Comparison of ENCODE assay signal across 8 cellular contexts in the genomic region with DNA sequence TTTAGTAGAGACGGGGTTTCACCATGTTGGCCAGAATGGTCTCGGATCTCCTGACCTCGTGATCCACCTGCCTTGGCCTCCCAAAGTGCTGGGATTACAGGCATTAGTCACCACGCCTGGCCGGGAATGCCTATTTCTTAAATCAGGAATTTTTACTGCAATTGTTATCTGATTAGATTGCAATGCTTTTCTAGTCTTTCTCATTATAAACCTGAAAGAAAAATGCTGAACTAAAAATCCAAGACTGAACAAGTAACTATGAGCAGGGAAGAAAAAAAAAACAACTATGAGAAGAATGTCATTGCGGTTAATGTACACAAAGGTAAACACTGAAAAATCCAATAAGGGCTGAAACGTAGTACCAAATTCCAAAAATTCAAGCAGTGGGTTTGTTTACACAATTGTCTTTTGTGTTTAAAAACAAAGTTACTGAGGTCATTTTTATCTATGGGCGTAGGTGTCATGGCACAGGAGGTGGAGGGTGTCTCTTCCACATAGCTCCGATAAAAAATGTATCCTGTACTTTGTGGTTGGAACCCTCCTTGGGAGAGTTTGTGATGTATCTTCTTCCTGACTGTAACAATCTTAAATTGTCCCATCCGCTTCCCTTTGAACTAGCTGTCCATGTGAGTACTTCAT. TPM values are rescaled to one million over a fixed set of nuclear protein-coding genes. Genes with fewer than 3 reads are reported as not detected.
DNase-seq lines count a peak whose midpoint lies in the region; ATAC-seq and TF ChIP-seq lines count a peak whose summit lies in the region.

No MANE protein-coding gene starts in this region.

- H3K9me3 Mint-ChIP-seq in GM23338 = no peaks in the 10 kb centered on the region

- H3K79me2 ChIP-seq in GM23338 (replicated peaks; ENCODE audit: insufficient read depth) = peaks cover 24% of the 10 kb centered on the region
- H3K79me2 ChIP-seq in SU-DHL-6 (ENCODE audit: insufficient read depth, low read length) = peaks cover 20% of the 10 kb centered on the region

- H3K4me2 ChIP-seq in GM23338 (peak overlapping the region; percentile 91), SU-DHL-6 (ENCODE audit: low read depth, low read length, poor library complexity, severe bottlenecking) (peak overlapping the region; percentile 90)

- H3K27ac ChIP-seq in GM23338 (ENCODE audit: low read depth) (no peak overlapping the region), SU-DHL-6 (ENCODE audit: low read depth, low read length) (peak overlapping the region; percentile 59), esophagus squamous epithelium (peak overlapping the region; percentile 92 to 98 (median 93)), gastrocnemius medialis (peak overlapping the region; percentile 68 to 87 (median 78))

- H3K36me3 ChIP-seq in GM23338 (ENCODE audit: insufficient read depth) = no peaks in the 10 kb centered on the region
- H3K36me3 ChIP-seq in SU-DHL-6 (ENCODE audit: low read length) = no peaks in the 10 kb centered on the region
- H3K36me3 ChIP-seq in esophagus squamous epithelium = no peaks in the 10 kb centered on the region
- no peaks in the 10 kb centered on the region for H3K36me3 ChIP-seq in gastrocnemius medialis

- H3K9ac ChIP-seq in SU-DHL-6 (ENCODE audit: low read length) = peak overlapping the region; percentile 71

- in situ Hi-C loops in gastrocnemius medialis (cut with MboI; ENCODE audit: low sequenced_read_pairs in 4 of 4) = loop anchor here in 1 of 4 donors (10.0 kb wide), 1 partner anchor 142 kb away; the partner anchor contains the start of gene WDR19

- 36 to 38% methylated on average over 10 of the region's 10 CpGs for WGBS in esophagus squamous epithelium, 2 donors

- H3K27me3 ChIP-seq in GM23338 (ENCODE audit: insufficient read depth) (no peaks in the 10 kb centered on the region), SU-DHL-6 (ENCODE audit: low read length) (no peaks in the 10 kb centered on the region), esophagus squamous epithelium (no peaks in the 10 kb centered on the region), gastrocnemius medialis (no peaks in the 10 kb centered on the region)

- peaks cover 23% of the 10 kb centered on the region for H3K4me1 Mint-ChIP-seq in GM23338

- peaks cover 23% of the 10 kb centered on the region for H3K4me1 ChIP-seq in GM23338 (ENCODE audit: insufficient read depth)
- peaks cover 20 to 81% (median 24%) of the 10 kb centered on the region in 3 donors for H3K4me1 ChIP-seq in esophagus squamous epithelium
- H3K4me1 ChIP-seq in gastrocnemius medialis = peaks cover 6 to 17% of the 10 kb centered on the region in 2 donors

- H3K36me3 Mint-ChIP-seq in GM23338 (ENCODE audit: low read depth) = no peaks in the 10 kb centered on the region; the same call in 2 of the 3 replicates

- H3K27ac Mint-ChIP-seq in GM23338 = no peak overlapping the region

- H3K27me3 Mint-ChIP-seq in GM23338 (ENCODE audit: insufficient read depth, low read depth, poor library complexity) = peaks cover 10% of the 10 kb centered on the region

- H4K20me1 ChIP-seq in GM23338 (replicated peaks; ENCODE audit: insufficient read depth) (0 out of 2 replicates have a peak, but pooled peaks cover 4% of the 10 kb centered on the region), SU-DHL-6 (ENCODE audit: low read depth, low read length) (no peaks in the 10 kb centered on the region)

- H3K9me3 ChIP-seq in SU-DHL-6 (ENCODE audit: insufficient read depth, low read length) (no peaks in the 10 kb centered on the region), esophagus squamous epithelium (no peaks in the 10 kb centered on the region), gastrocnemius medialis (no peaks in the 10 kb centered on the region)

- H3K4me3 ChIP-seq in GM23338 (peak overlapping the region; percentile 89; the same call in 1 of the 2 replicates), SU-DHL-6 (ENCODE audit: insufficient read depth, low read length, poor library complexity, severe bottlenecking) (peak overlapping the region; percentile 72), esophagus squamous epithelium (peak overlapping the region in 2 of 4 donors; percentile 94 to 96), gastrocnemius medialis (peak overlapping the region in 1 of 4 donors; percentile 60)

- no peaks in the 10 kb centered on the region for H3F3A ChIP-seq in GM23338 (replicated peaks; ENCODE audit: low read depth)
- H3F3A ChIP-seq in SU-DHL-6 (ENCODE audit: insufficient read depth) = peaks cover 40% of the 10 kb centered on the region

- TF ChIP-seq CTCF in GM23338 (conservative IDR thresholded peaks at IDR 0.05; ENCODE audit: low read depth in 2 of 2) (no peak), SU-DHL-6 (IDR thresholded peaks at IDR 0.05; ENCODE audit: insufficient read depth, low read length, poor library complexity, severe bottlenecking) (no peak), esophagus squamous epithelium (IDR thresholded peaks at IDR 0.05) (no peak), gastrocnemius medialis (IDR thresholded peaks at IDR 0.05 in 4 of 5, conservative IDR thresholded peaks at IDR 0.05 in 1 of 5) (no peak)

- ATAC-seq in GM23338 (no peak), gastrocnemius medialis (no peak), GM21717 (IDR thresholded peaks at IDR 0.05; ENCODE audit: unreplicated experiment) (no peak)

- intact Hi-C loops in esophagus squamous epithelium (cut with DNase I) (no loop called here), gastrocnemius medialis (cut with DNase I; ENCODE audit: low total_unique reads) (loop anchor here (5.0 to 10.0 kb wide), 2 partner anchors 96 to 728 kb away; no protein-coding TSS in a partner anchor)

- no peak for TF ChIP-seq POLR2A in esophagus squamous epithelium (IDR thresholded peaks at IDR 0.05)
- TF ChIP-seq POLR2A in gastrocnemius medialis (IDR thresholded peaks at IDR 0.05) = no peak

- H3K4me3 Mint-ChIP-seq in GM23338 = peak overlapping the region; percentile 83

- H2AFZ ChIP-seq in GM23338 (peak overlapping the region; percentile 88), SU-DHL-6 (ENCODE audit: low read depth, low read length, severe bottlenecking) (peak overlapping the region; percentile 59)

- H3K9me2 ChIP-seq in GM23338 (ENCODE audit: insufficient read depth) = no peaks in the 10 kb centered on the region
- H3K9me2 ChIP-seq in SU-DHL-6 (replicated peaks; ENCODE audit: insufficient read depth, low read length) = no peaks in the 10 kb centered on the region

- DNase-seq in GM23338 (ENCODE audit: low spot score) (no peak), esophagus squamous epithelium (lab: John Stamatoyannopoulos, UW) (no peak), gastrocnemius medialis (no peak), DMS53 (lab: John Stamatoyannopoulos, UW) (no peak), DMS 273 treated with DMSO at 0.1 percent for 48 hours (lab: John Stamatoyannopoulos, UW) (no peak)
- DNase-seq in activated CD4-positive, alpha-beta T cell treated with anti-CD3 and anti-CD28 coated beads for 48 hours = no peak

TF ChIP-seq in GM23338, 12 proteins besides CTCF, POLR2A, EP300 and RAD21 (continues in another document):
- no peak for TF ChIP-seq JUNB (IDR thresholded peaks at IDR 0.05; ENCODE audit: unreplicated experiment)
- TF ChIP-seq ETS1 (IDR thresholded peaks at IDR 0.05) = no peak
- no peak for TF ChIP-seq EZH2 (IDR thresholded peaks at IDR 0.05; ENCODE audit: low read depth, unreplicated experiment)
- TF ChIP-seq ZNF114 (CRISPR knock-in tag; IDR thresholded peaks at IDR 0.05) = no peak

RNA-seq across cellular contexts. Expression of gene TMEM156, which starts 11.0 kb away (rescaled TPM):
- total RNA-seq in GM23338 (2014; rRNA removed; shearing (Covaris generic)) = not detected in 2 replicates
- not detected in 2 replicates for polyA plus RNA-seq in GM23338 (2016; fragmentation: Nextera tagmentation; extraction: Ambion mirVana)
- total RNA-seq in esophagus squamous epithelium (1 to 10 TPM in 2 of 4 donors, under 1 TPM in 1, not detected in 1; 0.15 to 9.6 (median 1.1) TPM), gastrocnemius medialis (not detected)

RNA-seq across cellular contexts. Expression of gene KLHL5, which starts 18.9 kb away (rescaled TPM):
- total RNA-seq in GM23338 (2014; rRNA removed; shearing (Covaris generic)) = 24.5 and 26.9 TPM in 2 replicates
- polyA plus RNA-seq in GM23338 (2016; fragmentation: Nextera tagmentation; extraction: Ambion mirVana) = 9.0 and 9.4 TPM in 2 replicates
- total RNA-seq in esophagus squamous epithelium (10 to 100 TPM in 3 of 4 donors, 1 to 10 TPM in 1; 4.6 to 47.3 (median 18.9) TPM), gastrocnemius medialis (10 to 100 TPM; 10.9 to 14.0 (median 11.8) TPM)
